In the genomic region with DNA sequence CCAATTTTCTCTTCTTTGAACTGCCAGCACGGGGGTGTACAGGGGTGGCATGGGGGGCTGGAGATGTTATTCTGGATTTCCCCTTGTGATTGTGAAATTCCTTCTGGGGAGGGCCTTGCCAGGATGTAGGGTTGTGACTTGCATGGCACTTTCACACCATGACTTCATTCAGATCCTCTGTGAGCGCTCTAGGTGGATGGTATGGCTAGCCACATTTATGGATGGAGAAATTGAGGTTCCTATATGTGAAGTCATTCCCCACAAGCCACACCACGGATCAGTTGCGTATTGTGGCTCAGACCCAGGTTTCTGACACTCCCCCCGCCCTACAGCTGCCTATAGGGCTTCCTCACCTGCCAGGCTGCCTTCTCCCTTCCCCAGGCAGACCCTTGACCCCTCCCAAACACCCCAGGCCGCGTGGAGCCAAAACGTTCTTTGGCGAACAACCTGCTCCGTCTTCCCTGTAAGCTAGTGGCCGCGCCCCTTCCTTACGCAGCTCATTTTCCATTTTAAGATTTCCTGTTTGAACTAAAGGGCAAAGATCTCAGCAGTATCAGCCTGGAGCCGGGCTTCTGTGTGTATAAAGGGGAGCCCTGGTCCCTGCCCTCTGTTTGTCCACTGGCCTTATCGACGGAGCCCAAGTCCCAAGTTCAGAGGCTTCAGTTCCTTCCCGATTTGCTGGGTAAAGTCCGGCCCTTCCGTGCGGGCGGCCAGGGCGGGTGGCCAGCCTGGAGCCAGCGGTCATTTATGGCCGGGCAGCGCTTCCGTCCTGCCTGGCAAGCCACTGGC, we compare ENCODE assay signal across 13 cellular contexts.
DNase-seq lines count a peak whose midpoint lies in the region; ATAC-seq and TF ChIP-seq lines count a peak whose summit lies in the region.
"Had no signal": no experiment of that assay in that cellular context is flagged by ENCODE, and none has a peak within 500 bp of the region (broad histone marks: within the 10 kb centered on the region; RNA-seq: fewer than 3 reads in every experiment).

No MANE protein-coding gene starts in this region.

- in situ Hi-C loops in gastrocnemius medialis (cut with MboI; ENCODE audit: low sequenced_read_pairs in 4 of 4), result no loop called here

- DNase-seq in HT-29 (ENCODE audit: low spot score), result peak; percentile 52
- no peak for DNase-seq in T-helper 17 cell
- DNase-seq in left cardiac atrium, result peak; percentile 81
- DNase-seq in gastrocnemius medialis, result no peak
- no peak for DNase-seq in glomerular visceral epithelial cell (ENCODE audit: extremely low spot score)
- no peak for DNase-seq in nephron progenitor cell
- DNase-seq: activated gamma-delta T cell treated with Interleukin-2 at 50 U/mL for 16 hours; stimulated activated CD4-positive, alpha-beta T cell treated with anti-CD3 and anti-CD28 coated beads, Interleukin-1b, Interleukin-23, amount 100 ng/mL, for 48 hours; WERI-Rb-1 had no signal

- TF ChIP-seq CTCF in gastrocnemius medialis (IDR thresholded peaks at IDR 0.05 in 4 of 5, conservative IDR thresholded peaks at IDR 0.05 in 1 of 5) (no peak), nephron progenitor cell (IDR thresholded peaks at IDR 0.05) (no peak)

- H3K27ac ChIP-seq in gastrocnemius medialis, result peak overlapping the region; percentile 61 to 69 (median 68)
- H3K27ac ChIP-seq: epithelial cell of prostate, WERI-Rb-1 had no signal

- H3K4me1 Mint-ChIP-seq in T-helper 17 cell (peaks cover 3% of the 10 kb centered on the region), nephron progenitor cell (peaks cover 12% of the 10 kb centered on the region)
- H3K4me1 Mint-ChIP-seq in stimulated activated memory B cell treated with anti-CD40 and anti-IgM and Interleukin-4, amounts not matched to agents 10 μg/mL and 1 μg/mL and 100 μg/mL, for 72 hours, result no peaks in the 10 kb centered on the region
- H3K4me1 Mint-ChIP-seq: memory B cell had no signal

- TF ChIP-seq POLR2A in gastrocnemius medialis (IDR thresholded peaks at IDR 0.05), result no peak

- no peak for ATAC-seq in T-helper 17 cell
- ATAC-seq in left cardiac atrium, result peak; percentile 65 to 88
- ATAC-seq in gastrocnemius medialis, result peak; percentile 53 to 59
- no peak for ATAC-seq in stimulated activated memory B cell treated with anti-CD40 and anti-IgM and Interleukin-4, amounts not matched to agents 10 μg/mL and 1 μg/mL and 100 μg/mL, for 72 hours
- ATAC-seq in GM21381 (IDR thresholded peaks at IDR 0.05; ENCODE audit: unreplicated experiment), result no peak

- intact Hi-C loops in left cardiac atrium (cut with DNase I), result no loop called here
- intact Hi-C loops in gastrocnemius medialis (cut with DNase I; ENCODE audit: low total_unique reads), result no loop called here

- H3K4me3 Mint-ChIP-seq in T-helper 17 cell, result peak overlapping the region; percentile 43
- H3K4me3 Mint-ChIP-seq in stimulated activated memory B cell treated with anti-CD40 and anti-IgM and Interleukin-4, amounts not matched to agents 10 μg/mL and 1 μg/mL and 100 μg/mL, for 72 hours, result no peak overlapping the region
- H3K4me3 Mint-ChIP-seq in nephron progenitor cell, result no peak overlapping the region
- H3K4me3 Mint-ChIP-seq: memory B cell had no signal

- H3K27ac Mint-ChIP-seq in T-helper 17 cell (no peak overlapping the region), nephron progenitor cell (no peak overlapping the region)
- no peak overlapping the region for H3K27ac Mint-ChIP-seq in stimulated activated memory B cell treated with anti-CD40 and anti-IgM and Interleukin-4, amounts not matched to agents 10 μg/mL and 1 μg/mL and 100 μg/mL, for 72 hours
- H3K27ac Mint-ChIP-seq: memory B cell had no signal

- peak overlapping the region in 1 of 4 donors; percentile 13 for H3K4me3 ChIP-seq in gastrocnemius medialis

- no peaks in the 10 kb centered on the region for H3K9me3 ChIP-seq in T-helper 17 cell (ENCODE audit: control insufficient read depth, low read length, poor library complexity, severe bottlenecking)
- H3K9me3 ChIP-seq in gastrocnemius medialis, result no peaks in the 10 kb centered on the region

- no peaks in the 10 kb centered on the region for H3K36me3 ChIP-seq in gastrocnemius medialis
- H3K36me3 ChIP-seq: WERI-Rb-1 had no signal

- H3K4me1 ChIP-seq in gastrocnemius medialis, result no peaks in the 10 kb centered on the region

- H3K27me3 ChIP-seq in gastrocnemius medialis, result no peaks in the 10 kb centered on the region

- H3K27me3 Mint-ChIP-seq in T-helper 17 cell, result peaks cover 29% of the 10 kb centered on the region
- H3K27me3 Mint-ChIP-seq in stimulated activated memory B cell treated with anti-CD40 and anti-IgM and Interleukin-4, amounts not matched to agents 10 μg/mL and 1 μg/mL and 100 μg/mL, for 72 hours, result peaks cover 30% of the 10 kb centered on the region
- peaks cover 11% of the 10 kb centered on the region for H3K27me3 Mint-ChIP-seq in nephron progenitor cell (ENCODE audit: low read depth, poor library complexity)

- H3K9me3 Mint-ChIP-seq in stimulated activated memory B cell treated with anti-CD40 and anti-IgM and Interleukin-4, amounts not matched to agents 10 μg/mL and 1 μg/mL and 100 μg/mL, for 72 hours, result no peaks in the 10 kb centered on the region
- no peaks in the 10 kb centered on the region for H3K9me3 Mint-ChIP-seq in nephron progenitor cell
- H3K9me3 Mint-ChIP-seq: memory B cell had no signal

- peaks cover 2% of the 10 kb centered on the region for H3K36me3 Mint-ChIP-seq in T-helper 17 cell (ENCODE audit: low read depth)
- H3K36me3 Mint-ChIP-seq in stimulated activated memory B cell treated with anti-CD40 and anti-IgM and Interleukin-4, amounts not matched to agents 10 μg/mL and 1 μg/mL and 100 μg/mL, for 72 hours, result no peaks in the 10 kb centered on the region
- H3K36me3 Mint-ChIP-seq in nephron progenitor cell (ENCODE audit: low read depth), result no peaks in the 10 kb centered on the region
- H3K36me3 Mint-ChIP-seq: memory B cell had no signal

Comparison
In these comparisons a context has a peak if more than half of its experiments do, and no peak if none do; other contexts are left out.
1. DNase-seq: peak in HT-29 (single experiment) and left cardiac atrium (single experiment); none in T-helper 17 cell (0 of 3), gastrocnemius medialis (0 of 2), glomerular visceral epithelial cell (single experiment) and nephron progenitor cell (single experiment).
2. ATAC-seq: peak in left cardiac atrium (2 of 2) and gastrocnemius medialis (2 of 2); none in T-helper 17 cell (single experiment), stimulated activated memory B cell treated with anti-CD40 and anti-IgM and Interleukin-4, amounts not matched to agents 10 μg/mL and 1 μg/mL and 100 μg/mL, for 72 hours (single experiment) and GM21381 (single experiment).